16 cellular contexts compared by ENCODE assay signal in the genomic region with DNA sequence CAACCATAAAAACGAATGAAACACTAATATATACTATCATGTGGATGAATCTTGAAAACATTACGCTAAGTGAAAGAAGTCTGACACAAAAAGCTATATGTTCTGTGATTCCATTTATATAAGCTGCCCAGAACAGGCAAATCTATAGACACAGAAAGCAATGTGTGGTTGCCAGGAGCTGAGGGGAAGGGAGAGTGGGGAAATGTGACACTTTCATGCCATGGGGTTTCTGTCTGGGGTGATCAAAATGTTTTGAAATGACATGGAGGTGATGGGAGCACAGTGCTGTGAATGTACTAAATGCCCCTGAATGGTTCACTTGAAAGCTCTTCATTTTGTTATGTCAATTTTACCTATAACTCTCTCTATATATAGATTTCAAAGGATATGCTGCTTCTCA. TPM values are rescaled to one million over a fixed set of nuclear protein-coding genes. Genes with fewer than 3 reads are reported as not detected.
DNase-seq lines count a peak whose midpoint lies in the region; ATAC-seq and TF ChIP-seq lines count a peak whose summit lies in the region.
"Had no signal": no experiment of that assay in that cellular context is flagged by ENCODE, and none has a peak within 500 bp of the region (broad histone marks: within the 10 kb centered on the region; RNA-seq: fewer than 3 reads in every experiment).

No MANE protein-coding gene starts in this region.

- H3K9me3 Mint-ChIP-seq in activated CD8-positive, alpha-beta T cell treated with anti-CD3 and anti-CD28 coated beads for 36 hours, result no peaks in the 10 kb centered on the region
- no peaks in the 10 kb centered on the region for H3K9me3 Mint-ChIP-seq in activated CD8-positive, alpha-beta T cell treated with anti-CD3 and anti-CD28 coated beads, Interleukin-2, amount 10 ng/mL, durations not matched to agents 7 days and 5 days (ENCODE audit: insufficient read depth)
- no peaks in the 10 kb centered on the region for H3K9me3 Mint-ChIP-seq in CD8-positive, alpha-beta T cell
- no peaks in the 10 kb centered on the region for H3K9me3 Mint-ChIP-seq in activated T-helper 1 cell treated with anti-CD3 and anti-CD28 coated beads, Interleukin-12 subunit alpha, Interleukin-12 subunit beta, Interleukin-2, Interleukin-4 antibody, amounts not matched to agents 30 ng/mL and 10 ng/mL and 1 ng/mL, durations not matched to agents 14 hours and 24 hours and 36 hours
- H3K9me3 Mint-ChIP-seq in progenitor cell of endocrine pancreas (ENCODE audit: low read depth), result no peaks in the 10 kb centered on the region
- no peaks in the 10 kb centered on the region for H3K9me3 Mint-ChIP-seq in glutamatergic neuron (ENCODE audit: unreplicated experiment)
- no peaks in the 10 kb centered on the region for H3K9me3 Mint-ChIP-seq in mesothelial cell of epicardium

- no peak for TF ChIP-seq CTCF in activated CD8-positive, alpha-beta T cell treated with anti-CD3 and anti-CD28 coated beads for 36 hours (IDR thresholded peaks at IDR 0.05)
- no peak for TF ChIP-seq CTCF in CD8-positive, alpha-beta T cell (IDR thresholded peaks at IDR 0.05)
- TF ChIP-seq CTCF in progenitor cell of endocrine pancreas (IDR thresholded peaks at IDR 0.05; ENCODE audit: unreplicated experiment), result no peak
- TF ChIP-seq CTCF in glutamatergic neuron (IDR thresholded peaks at IDR 0.05; ENCODE audit: partially characterized antibody, unreplicated experiment), result no peak
- no peak for TF ChIP-seq CTCF in mesothelial cell of epicardium (IDR thresholded peaks at IDR 0.05; ENCODE audit: unreplicated experiment)

- peaks cover 30% of the 10 kb centered on the region for H3K36me3 ChIP-seq in CD8-positive, alpha-beta T cell (ENCODE audit: insufficient read depth, low read length)

- peak overlapping the region; percentile 31 for H3K27ac Mint-ChIP-seq in activated CD8-positive, alpha-beta T cell treated with anti-CD3 and anti-CD28 coated beads for 36 hours
- H3K27ac Mint-ChIP-seq in activated CD8-positive, alpha-beta T cell treated with anti-CD3 and anti-CD28 coated beads, Interleukin-2, amount 10 ng/mL, durations not matched to agents 7 days and 5 days, result no peak overlapping the region
- peak overlapping the region; percentile 12 for H3K27ac Mint-ChIP-seq in CD8-positive, alpha-beta T cell
- H3K27ac Mint-ChIP-seq in activated T-helper 1 cell treated with anti-CD3 and anti-CD28 coated beads, Interleukin-12 subunit alpha, Interleukin-12 subunit beta, Interleukin-2, Interleukin-4 antibody, amounts not matched to agents 30 ng/mL and 10 ng/mL and 1 ng/mL, durations not matched to agents 14 hours and 24 hours and 36 hours, result peak overlapping the region; percentile 59
- H3K27ac Mint-ChIP-seq in progenitor cell of endocrine pancreas (peak overlapping the region; percentile 69), glutamatergic neuron (ENCODE audit: unreplicated experiment) (no peak overlapping the region), mesothelial cell of epicardium (no peak overlapping the region)

- H3K4me1 Mint-ChIP-seq in activated CD8-positive, alpha-beta T cell treated with anti-CD3 and anti-CD28 coated beads for 36 hours (ENCODE audit: low read depth), result peaks cover 22% of the 10 kb centered on the region
- H3K4me1 Mint-ChIP-seq in activated CD8-positive, alpha-beta T cell treated with anti-CD3 and anti-CD28 coated beads, Interleukin-2, amount 10 ng/mL, durations not matched to agents 7 days and 5 days (ENCODE audit: low read depth), result peaks cover 7% of the 10 kb centered on the region
- peaks cover 5% of the 10 kb centered on the region for H3K4me1 Mint-ChIP-seq in CD8-positive, alpha-beta T cell (ENCODE audit: low read depth)
- peaks cover 36% of the 10 kb centered on the region for H3K4me1 Mint-ChIP-seq in activated T-helper 1 cell treated with anti-CD3 and anti-CD28 coated beads, Interleukin-12 subunit alpha, Interleukin-12 subunit beta, Interleukin-2, Interleukin-4 antibody, amounts not matched to agents 30 ng/mL and 10 ng/mL and 1 ng/mL, durations not matched to agents 14 hours and 24 hours and 36 hours (ENCODE audit: low read depth)
- peaks cover 3% of the 10 kb centered on the region for H3K4me1 Mint-ChIP-seq in progenitor cell of endocrine pancreas (ENCODE audit: low read depth)
- H3K4me1 Mint-ChIP-seq in glutamatergic neuron (ENCODE audit: low read depth, unreplicated experiment), result no peaks in the 10 kb centered on the region
- no peaks in the 10 kb centered on the region for H3K4me1 Mint-ChIP-seq in mesothelial cell of epicardium

- POLR2A ChIA-PET in activated CD8-positive, alpha-beta T cell treated with anti-CD3 and anti-CD28 coated beads for 36 hours (lab: Charles Lee), result no interaction called here
- POLR2A ChIA-PET in activated CD8-positive, alpha-beta T cell treated with anti-CD3 and anti-CD28 coated beads, Interleukin-2, amount 10 ng/mL, durations not matched to agents 7 days and 5 days (lab: Charles Lee), result no interaction called here
- POLR2A ChIA-PET in CD8-positive, alpha-beta T cell (lab: Charles Lee), result no interaction called here

- intact Hi-C loops in activated CD8-positive, alpha-beta T cell treated with anti-CD3 and anti-CD28 coated beads for 36 hours (cut with micrococcal nuclease), result no loop called here
- intact Hi-C loops in CD8-positive, alpha-beta T cell (cut with DNase I, micrococcal nuclease), result no loop called here
- intact Hi-C loops in activated T-helper 1 cell treated with anti-CD3 and anti-CD28 coated beads, Interleukin-12 subunit alpha, Interleukin-12 subunit beta, Interleukin-2, Interleukin-4 antibody, amounts not matched to agents 30 ng/mL and 10 ng/mL and 1 ng/mL, durations not matched to agents 14 hours and 24 hours and 36 hours (cut with micrococcal nuclease), result no loop called here

- H3K27ac ChIP-seq in CD8-positive, alpha-beta T cell (ENCODE audit: low read depth, low read length), result no peak overlapping the region
- H3K27ac ChIP-seq: C4-2B had no signal

- ATAC-seq in activated CD8-positive, alpha-beta T cell treated with anti-CD3 and anti-CD28 coated beads for 36 hours, result no peak
- no peak for ATAC-seq in activated CD8-positive, alpha-beta T cell treated with anti-CD3 and anti-CD28 coated beads, Interleukin-2, amount 10 ng/mL, durations not matched to agents 7 days and 5 days
- no peak for ATAC-seq in CD8-positive, alpha-beta T cell

- H3K4me3 ChIP-seq in CD8-positive, alpha-beta T cell (ENCODE audit: low read depth, low read length), result no peak overlapping the region
- H3K4me3 ChIP-seq: MG63 had no signal

- no peaks in the 10 kb centered on the region for H3K27me3 Mint-ChIP-seq in activated CD8-positive, alpha-beta T cell treated with anti-CD3 and anti-CD28 coated beads for 36 hours
- H3K27me3 Mint-ChIP-seq in activated CD8-positive, alpha-beta T cell treated with anti-CD3 and anti-CD28 coated beads, Interleukin-2, amount 10 ng/mL, durations not matched to agents 7 days and 5 days (ENCODE audit: low read depth), result no peaks in the 10 kb centered on the region
- H3K27me3 Mint-ChIP-seq in CD8-positive, alpha-beta T cell (ENCODE audit: low read depth), result no peaks in the 10 kb centered on the region
- H3K27me3 Mint-ChIP-seq in activated T-helper 1 cell treated with anti-CD3 and anti-CD28 coated beads, Interleukin-12 subunit alpha, Interleukin-12 subunit beta, Interleukin-2, Interleukin-4 antibody, amounts not matched to agents 30 ng/mL and 10 ng/mL and 1 ng/mL, durations not matched to agents 14 hours and 24 hours and 36 hours (ENCODE audit: insufficient read depth), result no peaks in the 10 kb centered on the region
- H3K27me3 Mint-ChIP-seq in progenitor cell of endocrine pancreas (no peaks in the 10 kb centered on the region), glutamatergic neuron (ENCODE audit: unreplicated experiment) (no peaks in the 10 kb centered on the region), mesothelial cell of epicardium (ENCODE audit: low read depth) (no peaks in the 10 kb centered on the region)

- H3K9me3 ChIP-seq in CD8-positive, alpha-beta T cell (ENCODE audit: low read length), result no peaks in the 10 kb centered on the region
- H3K9me3 ChIP-seq: MG63 had no signal

- peaks cover 38% of the 10 kb centered on the region for H3K36me3 Mint-ChIP-seq in activated CD8-positive, alpha-beta T cell treated with anti-CD3 and anti-CD28 coated beads for 36 hours (ENCODE audit: low read depth)
- peaks cover 22% of the 10 kb centered on the region for H3K36me3 Mint-ChIP-seq in activated CD8-positive, alpha-beta T cell treated with anti-CD3 and anti-CD28 coated beads, Interleukin-2, amount 10 ng/mL, durations not matched to agents 7 days and 5 days (ENCODE audit: low read depth)
- H3K36me3 Mint-ChIP-seq in CD8-positive, alpha-beta T cell, result peaks cover 88% of the 10 kb centered on the region
- H3K36me3 Mint-ChIP-seq in activated T-helper 1 cell treated with anti-CD3 and anti-CD28 coated beads, Interleukin-12 subunit alpha, Interleukin-12 subunit beta, Interleukin-2, Interleukin-4 antibody, amounts not matched to agents 30 ng/mL and 10 ng/mL and 1 ng/mL, durations not matched to agents 14 hours and 24 hours and 36 hours (ENCODE audit: low read depth), result peaks cover 49% of the 10 kb centered on the region
- peaks cover 23% of the 10 kb centered on the region for H3K36me3 Mint-ChIP-seq in progenitor cell of endocrine pancreas (ENCODE audit: insufficient read depth)
- H3K36me3 Mint-ChIP-seq in glutamatergic neuron (ENCODE audit: unreplicated experiment), result no peaks in the 10 kb centered on the region
- peaks cover 29% of the 10 kb centered on the region for H3K36me3 Mint-ChIP-seq in mesothelial cell of epicardium

- no peak for DNase-seq in activated CD8-positive, alpha-beta T cell treated with anti-CD3 and anti-CD28 coated beads for 36 hours
- no peak for DNase-seq in activated CD8-positive, alpha-beta T cell treated with anti-CD3 and anti-CD28 coated beads, Interleukin-2, amount 10 ng/mL, durations not matched to agents 7 days and 5 days
- no peak for DNase-seq in CD8-positive, alpha-beta T cell
- DNase-seq in activated T-helper 1 cell treated with anti-CD3 and anti-CD28 coated beads, Interleukin-12 subunit alpha, Interleukin-12 subunit beta, Interleukin-2, Interleukin-4 antibody, amounts not matched to agents 30 ng/mL and 10 ng/mL and 1 ng/mL, durations not matched to agents 14 hours and 24 hours and 36 hours (ENCODE audit: low spot score), result no peak
- DNase-seq in progenitor cell of endocrine pancreas (ENCODE audit: low spot score, unreplicated experiment) (no peak), EL (no peak), glutamatergic neuron (no peak), mesothelial cell of epicardium (ENCODE audit: low spot score in 2 of 2, unreplicated experiment in 2 of 2) (no peak)
- DNase-seq: COR-L47, MG63, NCI-H1105, NCI-H187 treated with DMSO at 0.1 percent for 48 hours, NCI-H2171, NCI-H446 treated with DMSO at 0.1 percent for 48 hours, NCI-H748 treated with DMSO at 0.1 percent for 48 hours had no signal

- H3K4me3 Mint-ChIP-seq in activated CD8-positive, alpha-beta T cell treated with anti-CD3 and anti-CD28 coated beads for 36 hours, result no peak overlapping the region
- no peak overlapping the region for H3K4me3 Mint-ChIP-seq in activated CD8-positive, alpha-beta T cell treated with anti-CD3 and anti-CD28 coated beads, Interleukin-2, amount 10 ng/mL, durations not matched to agents 7 days and 5 days
- no peak overlapping the region for H3K4me3 Mint-ChIP-seq in CD8-positive, alpha-beta T cell
- no peak overlapping the region for H3K4me3 Mint-ChIP-seq in activated T-helper 1 cell treated with anti-CD3 and anti-CD28 coated beads, Interleukin-12 subunit alpha, Interleukin-12 subunit beta, Interleukin-2, Interleukin-4 antibody, amounts not matched to agents 30 ng/mL and 10 ng/mL and 1 ng/mL, durations not matched to agents 14 hours and 24 hours and 36 hours
- H3K4me3 Mint-ChIP-seq in progenitor cell of endocrine pancreas (ENCODE audit: low read depth), result no peak overlapping the region
- no peak overlapping the region for H3K4me3 Mint-ChIP-seq in glutamatergic neuron (ENCODE audit: unreplicated experiment)
- no peak overlapping the region for H3K4me3 Mint-ChIP-seq in mesothelial cell of epicardium

- CTCF ChIA-PET in activated CD8-positive, alpha-beta T cell treated with anti-CD3 and anti-CD28 coated beads for 36 hours (lab: Charles Lee), result interaction anchor here (1.5 to 2.0 kb wide), 4 partner anchors 9 to 136 kb away, joined by 3 to 6 read pairs (median 5); no protein-coding TSS in a partner anchor
- CTCF ChIA-PET in activated CD8-positive, alpha-beta T cell treated with anti-CD3 and anti-CD28 coated beads, Interleukin-2, amount 10 ng/mL, durations not matched to agents 7 days and 5 days (lab: Charles Lee), result interaction anchor here (0.7 to 0.9 kb wide), 2 partner anchors 18 to 136 kb away, joined by 3 read pairs; no protein-coding TSS in a partner anchor
- CTCF ChIA-PET in CD8-positive, alpha-beta T cell (lab: Charles Lee), result interaction anchor here (1.5 kb wide), 1 partner anchor 111 kb away, joined by 3 read pairs; a partner anchor contains a TSS

- no peaks in the 10 kb centered on the region for H3K27me3 ChIP-seq in CD8-positive, alpha-beta T cell (ENCODE audit: insufficient read depth, low read length)
- H3K27me3 ChIP-seq: MG63 had no signal

- H3K4me1 ChIP-seq in CD8-positive, alpha-beta T cell (ENCODE audit: insufficient read depth, low read length), result no peaks in the 10 kb centered on the region

RNA-seq across cellular contexts. Expression of a gene that starts 30.1 kb away (rescaled TPM):
- total RNA-seq in activated CD8-positive, alpha-beta T cell treated with anti-CD3 and anti-CD28 coated beads for 36 hours, result 1 to 10 TPM; 5.1 to 5.5 TPM
- total RNA-seq in activated CD8-positive, alpha-beta T cell treated with anti-CD3 and anti-CD28 coated beads, Interleukin-2, amount 10 ng/mL, durations not matched to agents 7 days and 5 days, result 1 to 10 TPM; 4.4 to 4.6 TPM
- total RNA-seq in CD8-positive, alpha-beta T cell, result 10 to 100 TPM; 30.9 to 32.7 TPM
- total RNA-seq in activated T-helper 1 cell treated with anti-CD3 and anti-CD28 coated beads, Interleukin-12 subunit alpha, Interleukin-12 subunit beta, Interleukin-2, Interleukin-4 antibody, amounts not matched to agents 30 ng/mL and 10 ng/mL and 1 ng/mL, durations not matched to agents 14 hours and 24 hours and 36 hours, result 4.8 and 6.2 TPM in 2 replicates
- total RNA-seq in progenitor cell of endocrine pancreas, result 14.9 and 15.0 TPM in 2 replicates
- 13.5 TPM for total RNA-seq in glutamatergic neuron (ENCODE audit: unreplicated experiment)
- total RNA-seq in mesothelial cell of epicardium, result 16.6 to 17.1 TPM (median 17.0 TPM) in 3 replicates

RNA-seq across cellular contexts. Expression of a gene that starts 58.9 kb away (rescaled TPM):
- total RNA-seq in activated CD8-positive, alpha-beta T cell treated with anti-CD3 and anti-CD28 coated beads for 36 hours, result not detected
- not detected for total RNA-seq in activated CD8-positive, alpha-beta T cell treated with anti-CD3 and anti-CD28 coated beads, Interleukin-2, amount 10 ng/mL, durations not matched to agents 7 days and 5 days
- total RNA-seq in CD8-positive, alpha-beta T cell, result not detected
- not detected in 2 replicates for total RNA-seq in activated T-helper 1 cell treated with anti-CD3 and anti-CD28 coated beads, Interleukin-12 subunit alpha, Interleukin-12 subunit beta, Interleukin-2, Interleukin-4 antibody, amounts not matched to agents 30 ng/mL and 10 ng/mL and 1 ng/mL, durations not matched to agents 14 hours and 24 hours and 36 hours
- total RNA-seq in progenitor cell of endocrine pancreas (not detected in 2 replicates), glutamatergic neuron (ENCODE audit: unreplicated experiment) (not detected), mesothelial cell of epicardium (not detected in 3 replicates)

Comparison
In these comparisons a context has a peak if more than half of its experiments do, and no peak if none do; other contexts are left out.
1. H3K27ac Mint-ChIP-seq: peak in activated CD8-positive, alpha-beta T cell treated with anti-CD3 and anti-CD28 coated beads for 36 hours (single experiment), CD8-positive, alpha-beta T cell (single experiment), activated T-helper 1 cell treated with anti-CD3 and anti-CD28 coated beads, Interleukin-12 subunit alpha, Interleukin-12 subunit beta, Interleukin-2, Interleukin-4 antibody, amounts not matched to agents 30 ng/mL and 10 ng/mL and 1 ng/mL, durations not matched to agents 14 hours and 24 hours and 36 hours (single experiment) and progenitor cell of endocrine pancreas (single experiment); none in activated CD8-positive, alpha-beta T cell treated with anti-CD3 and anti-CD28 coated beads, Interleukin-2, amount 10 ng/mL, durations not matched to agents 7 days and 5 days (single experiment), glutamatergic neuron (single experiment) and mesothelial cell of epicardium (single experiment).